Comparison of ENCODE assay signal across 15 cellular contexts in the genomic region with DNA sequence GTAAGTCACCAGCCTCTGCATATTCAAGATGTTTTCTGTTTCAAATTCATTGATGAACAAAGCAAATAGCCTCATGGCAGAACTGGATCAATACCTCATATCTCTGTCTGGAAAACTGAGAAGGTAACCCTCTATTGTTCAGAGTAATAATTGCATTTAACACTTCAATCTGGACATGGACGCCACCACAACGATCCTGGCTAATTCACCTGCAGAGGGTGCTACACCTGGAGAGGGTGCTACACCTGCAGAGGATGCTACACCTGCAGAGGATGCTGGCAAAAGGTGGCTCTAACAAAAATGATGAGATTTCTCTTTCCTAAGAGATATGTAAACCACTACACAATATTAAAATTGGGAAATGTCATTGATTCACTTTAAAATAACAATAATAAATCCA.
DNase-seq lines count a peak whose midpoint lies in the region; ATAC-seq and TF ChIP-seq lines count a peak whose summit lies in the region.
"Had no signal": no experiment of that assay in that cellular context is flagged by ENCODE, and none has a peak within 500 bp of the region (broad histone marks: within the 10 kb centered on the region; RNA-seq: fewer than 3 reads in every experiment).

No MANE protein-coding gene starts in this region.

- no peaks in the 10 kb centered on the region for H3K27me3 ChIP-seq in Loucy (ENCODE audit: insufficient read depth, low read length, poor library complexity, severe bottlenecking)

- DNase-seq in NCI-H1417 (lab: John Stamatoyannopoulos, UW) (peak in 2 of 3 experiments; percentile 0 to 9), NCI-H1417 treated with DMSO at 0.1 percent for 48 hours (lab: John Stamatoyannopoulos, UW) (no peak), left colon (peak in 1 of 2 donors; percentile 14), Right ventricle myocardium inferior (ENCODE audit: missing footprints) (no peak)
- no peak for DNase-seq in effector CD8-positive, alpha-beta T cell (lab: John Stamatoyannopoulos, UW)
- DNase-seq: 8988T; activated naive CD4-positive, alpha-beta T cell treated with anti-CD3 and anti-CD28 coated beads for 36 hours; CD4-positive, CD25-positive, alpha-beta regulatory T cell; KG1; NCI-H2029 treated with DMSO at 0.1 percent for 48 hours had no signal

- peak overlapping the region; percentile 76 for H3K27ac ChIP-seq in VCaP

- H4K20me1 ChIP-seq in Loucy (ENCODE audit: insufficient read depth, low read length, poor library complexity, severe bottlenecking): no peaks in the 10 kb centered on the region

- H3K9me3 ChIP-seq in Loucy (ENCODE audit: insufficient read depth, low read depth, low read length): no peaks in the 10 kb centered on the region

- no peak overlapping the region for H3K4me3 ChIP-seq in Loucy (ENCODE audit: low read length, poor library complexity, severe bottlenecking)
- H3K4me3 ChIP-seq: lung had no signal

- no peaks in the 10 kb centered on the region for H3K4me1 ChIP-seq in Loucy (ENCODE audit: insufficient read depth, low read length, poor library complexity, severe bottlenecking)

- no peak overlapping the region for H3K4me2 ChIP-seq in Loucy (ENCODE audit: low read depth, low read length, poor library complexity, severe bottlenecking)

- no peaks in the 10 kb centered on the region for H3K36me3 ChIP-seq in Loucy (ENCODE audit: insufficient read depth, low read length)

- no peaks in the 10 kb centered on the region for H3F3A ChIP-seq in Loucy (ENCODE audit: low read depth)

- TF ChIP-seq CTCF in Loucy (conservative IDR thresholded peaks at IDR 0.05; ENCODE audit: low read length) (peak; percentile 28; the same call in 1 of the 2 replicates), VCaP (conservative IDR thresholded peaks at IDR 0.05) (peak; percentile 26; the same call in 1 of the 2 replicates)

- H2AFZ ChIP-seq in Loucy (ENCODE audit: low read length): no peak overlapping the region

- intact Hi-C loops in left colon (cut with DNase I, micrococcal nuclease) (no loop called here), Right ventricle myocardium inferior (cut with DNase I) (no loop called here)

- ATAC-seq in left colon (peak; percentile 39), Right ventricle myocardium inferior (no peak), HG03139 (IDR thresholded peaks at IDR 0.05; ENCODE audit: unreplicated experiment) (no peak)
- ATAC-seq: natural killer cell treated with Interleukin-12 subunit alpha and Interleukin-12 subunit beta and Interleukin-15 and Interleukin-18, amount 100 ng/mL, for 72 hours had no signal

- H3K9me2 ChIP-seq in Loucy (replicated peaks; ENCODE audit: low read depth, low read length): no peaks in the 10 kb centered on the region

- H3K79me2 ChIP-seq in Loucy (ENCODE audit: insufficient read depth, low read length): no peaks in the 10 kb centered on the region

- no peak overlapping the region for H3K9ac ChIP-seq in Loucy (ENCODE audit: low read depth, low read length, poor library complexity, severe bottlenecking)

Comparison
In these comparisons a context has a peak if more than half of its experiments do, and no peak if none do; other contexts are left out.
1. DNase-seq: peak in NCI-H1417 (2 of 3); none in NCI-H1417 treated with DMSO at 0.1 percent for 48 hours (single experiment), effector CD8-positive, alpha-beta T cell (single experiment) and Right ventricle myocardium inferior (single experiment).